In genomic region chr11:1755344-1756023, GRCh38 we compare ENCODE assay signal across 1 cellular context.
TF ChIP-seq lines count a peak whose summit lies in the region.

No MANE protein-coding gene starts in this region.

TF ChIP-seq in GM23338, 12 proteins besides CTCF, POLR2A, EP300 and RAD21 (continued from another document):
- TF ChIP-seq ZNF462 (CRISPR knock-in tag; IDR thresholded peaks at IDR 0.05) (no peak), REST (IDR thresholded peaks at IDR 0.05; ENCODE audit: unreplicated experiment) (no peak), ZNF114 (CRISPR knock-in tag; IDR thresholded peaks at IDR 0.05) (no peak), STAT1 (IDR thresholded peaks at IDR 0.05; ENCODE audit: unreplicated experiment) (no peak), ETS1 (IDR thresholded peaks at IDR 0.05) (no peak), EZH2phosphoT487 (IDR thresholded peaks at IDR 0.05; ENCODE audit: unreplicated experiment) (no peak), CREB1 (CRISPR knock-in tag; IDR thresholded peaks at IDR 0.05; ENCODE audit: low read depth) (no peak), EZH2 (IDR thresholded peaks at IDR 0.05; ENCODE audit: low read depth, unreplicated experiment) (no peak)
TF ChIP-seq in GM23338: peak in this region for 0.
